ENCODE assay signal across 15 cellular contexts in the genomic region with DNA sequence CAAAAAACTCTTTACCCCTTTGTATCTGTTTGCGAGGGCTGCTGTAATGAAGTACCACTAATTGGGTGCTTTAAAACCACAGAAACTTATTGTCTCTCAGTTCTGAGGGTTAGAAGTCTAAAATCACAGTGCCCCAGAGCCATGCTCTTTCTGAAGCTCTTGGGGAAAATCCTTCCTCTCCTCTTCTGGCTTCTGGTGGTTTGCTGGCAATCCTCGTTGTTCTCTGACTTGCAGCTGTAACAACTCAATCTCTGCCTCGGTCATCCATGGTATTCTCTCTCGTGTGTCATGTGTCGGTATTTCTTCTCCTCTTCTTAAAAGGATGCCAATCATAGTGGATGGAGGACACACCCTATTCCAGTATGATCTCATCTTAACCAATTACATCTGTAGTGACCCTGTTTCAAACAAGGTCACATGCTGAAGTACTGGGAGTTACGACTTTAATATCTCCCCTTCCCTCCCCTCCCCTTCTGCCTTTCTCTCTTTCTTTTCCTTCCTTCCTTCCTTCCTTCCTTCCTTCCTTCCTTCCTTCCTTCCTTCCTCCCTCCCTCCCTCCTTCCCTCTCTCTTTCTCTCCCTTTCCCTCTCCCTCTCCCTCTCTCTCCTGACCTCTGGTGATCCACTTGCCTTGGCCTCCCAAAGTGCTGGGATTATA. TPM values are rescaled to one million over a fixed set of nuclear protein-coding genes. Genes with fewer than 3 reads are reported as not detected.
DNase-seq lines count a peak whose midpoint lies in the region; ATAC-seq and TF ChIP-seq lines count a peak whose summit lies in the region.
"Had no signal": no experiment of that assay in that cellular context is flagged by ENCODE, and none has a peak within 500 bp of the region (broad histone marks: within the 10 kb centered on the region; RNA-seq: fewer than 3 reads in every experiment).

No MANE protein-coding gene starts in this region.

- intact Hi-C loops in activated CD4-positive, alpha-beta T cell treated with anti-CD3 and anti-CD28 coated beads for 36 hours (cut with DNase I, micrococcal nuclease): no loop called here

- POLR2A ChIA-PET in activated CD4-positive, alpha-beta T cell treated with anti-CD3 and anti-CD28 coated beads for 36 hours (lab: Charles Lee): interaction anchor here (0.6 kb wide), 1 partner anchor 72 kb away, joined by 3 read pairs; no protein-coding TSS in a partner anchor

- peak overlapping the region; percentile 66 for H2AFZ ChIP-seq in fibroblast of lung (ENCODE audit: low read length)
- H2AFZ ChIP-seq: PC-9 had no signal

- no peak overlapping the region for H3K27ac Mint-ChIP-seq in T-helper 17 cell
- no peak overlapping the region for H3K27ac Mint-ChIP-seq in activated CD4-positive, alpha-beta T cell treated with anti-CD3 and anti-CD28 coated beads for 36 hours
- H3K27ac Mint-ChIP-seq: activated CD4-positive, alpha-beta T cell treated with anti-CD3 and anti-CD28 coated beads, Interleukin-2, amount 10 ng/mL, durations not matched to agents 7 days and 5 days had no signal

- ATAC-seq in GM21381 (IDR thresholded peaks at IDR 0.05; ENCODE audit: unreplicated experiment) (peak; percentile 66), HG03025 (IDR thresholded peaks at IDR 0.05; ENCODE audit: low FRiP score, unreplicated experiment) (peak; percentile 76), T-helper 17 cell (no peak)
- no peak for ATAC-seq in activated CD4-positive, alpha-beta T cell treated with anti-CD3 and anti-CD28 coated beads for 36 hours

- H3K4me1 ChIP-seq in fibroblast of lung (ENCODE audit: control insufficient read depth, extremely low read depth, insufficient read depth, low read length): peaks cover 3% of the 10 kb centered on the region
- H3K4me1 ChIP-seq: parathyroid adenoma had no signal

- in situ Hi-C loops in ACHN (cut with HindIII; ENCODE audit: low pct_ligation_motif_present, low pct_unique_long_range_greater_than_20kb, low sequenced_read_pairs): no loop called here

- no peak overlapping the region for H3K4me3 ChIP-seq in fibroblast of lung (replicated peaks in 1 of 4; ENCODE audit: control extremely low read depth in 1 of 4, insufficient read depth in 1 of 4, low read depth in 3 of 4, low read length in 4 of 4)
- H3K4me3 ChIP-seq: PC-9 had no signal

- no peaks in the 10 kb centered on the region for H3K27me3 ChIP-seq in fibroblast of lung (ENCODE audit: control insufficient read depth, insufficient read depth, low read length)

- DNase-seq in EH (ENCODE audit: low read depth) (peak; percentile 46), fibroblast of lung (ENCODE audit: low read depth in 2 of 2) (peak in 1 of 2 donors; percentile 49), T-helper 17 cell (no peak), ACHN (no peak), dedifferentiated amniotic fluid mesenchymal stem cell (ENCODE audit: extremely low spot score) (no peak)
- DNase-seq in activated CD4-positive, alpha-beta T cell treated with anti-CD3 and anti-CD28 coated beads for 36 hours: no peak
- DNase-seq: activated CD4-positive, alpha-beta T cell treated with anti-CD3 and anti-CD28 coated beads, Interleukin-2, amount 10 ng/mL, durations not matched to agents 7 days and 5 days; amygdala; dermis blood vessel endothelial cell; NCI-H1105 treated with DMSO at 0.1 percent for 48 hours; NCI-H446 treated with DMSO at 0.1 percent for 48 hours; PC-9 had no signal

- no peaks in the 10 kb centered on the region for H3K36me3 ChIP-seq in fibroblast of lung (ENCODE audit: control insufficient read depth, insufficient read depth, low read length)

- H3K27me3 Mint-ChIP-seq in T-helper 17 cell: no peaks in the 10 kb centered on the region
- H3K27me3 Mint-ChIP-seq in activated CD4-positive, alpha-beta T cell treated with anti-CD3 and anti-CD28 coated beads for 36 hours: no peaks in the 10 kb centered on the region
- H3K27me3 Mint-ChIP-seq: activated CD4-positive, alpha-beta T cell treated with anti-CD3 and anti-CD28 coated beads, Interleukin-2, amount 10 ng/mL, durations not matched to agents 7 days and 5 days had no signal

- no peak overlapping the region for H3K4me3 Mint-ChIP-seq in T-helper 17 cell
- H3K4me3 Mint-ChIP-seq in activated CD4-positive, alpha-beta T cell treated with anti-CD3 and anti-CD28 coated beads for 36 hours: no peak overlapping the region
- H3K4me3 Mint-ChIP-seq: activated CD4-positive, alpha-beta T cell treated with anti-CD3 and anti-CD28 coated beads, Interleukin-2, amount 10 ng/mL, durations not matched to agents 7 days and 5 days had no signal

- no peaks in the 10 kb centered on the region for H3K79me2 ChIP-seq in fibroblast of lung (ENCODE audit: control insufficient read depth, insufficient read depth, low read length)

- peak overlapping the region; percentile 17 for H3K4me2 ChIP-seq in fibroblast of lung (ENCODE audit: extremely low read depth, insufficient read depth, low read length)
- H3K4me2 ChIP-seq: PC-9 had no signal

- no peaks in the 10 kb centered on the region for H4K20me1 ChIP-seq in fibroblast of lung (ENCODE audit: control insufficient read depth, extremely low read depth, insufficient read depth, low read length)

- H3K9ac ChIP-seq in fibroblast of lung (ENCODE audit: insufficient read depth, low read length): no peak overlapping the region
- H3K9ac ChIP-seq: parathyroid adenoma had no signal

- H3K27ac ChIP-seq in fibroblast of lung (ENCODE audit: insufficient read depth, low read length): no peak overlapping the region
- H3K27ac ChIP-seq: parathyroid adenoma, PC-9 had no signal

- CTCF ChIA-PET in activated CD4-positive, alpha-beta T cell treated with anti-CD3 and anti-CD28 coated beads for 36 hours (lab: Charles Lee): interaction anchor here (0.6 kb wide), 1 partner anchor 431 kb away, joined by 4 read pairs; no protein-coding TSS in a partner anchor

- H3K4me1 Mint-ChIP-seq in T-helper 17 cell: no peaks in the 10 kb centered on the region
- no peaks in the 10 kb centered on the region for H3K4me1 Mint-ChIP-seq in activated CD4-positive, alpha-beta T cell treated with anti-CD3 and anti-CD28 coated beads for 36 hours
- H3K4me1 Mint-ChIP-seq: activated CD4-positive, alpha-beta T cell treated with anti-CD3 and anti-CD28 coated beads, Interleukin-2, amount 10 ng/mL, durations not matched to agents 7 days and 5 days had no signal

- no peak for TF ChIP-seq CTCF in fibroblast of lung (conservative IDR thresholded peaks at IDR 0.05 in 1 of 2, IDR thresholded peaks at IDR 0.05 in 1 of 2; ENCODE audit: low read depth in 1 of 2, low read length in 2 of 2)

- no peaks in the 10 kb centered on the region for H3K9me3 Mint-ChIP-seq in activated CD4-positive, alpha-beta T cell treated with anti-CD3 and anti-CD28 coated beads for 36 hours (ENCODE audit: low read depth)
- H3K9me3 Mint-ChIP-seq: activated CD4-positive, alpha-beta T cell treated with anti-CD3 and anti-CD28 coated beads, Interleukin-2, amount 10 ng/mL, durations not matched to agents 7 days and 5 days had no signal

- H3K9me3 ChIP-seq in fibroblast of lung (ENCODE audit: control insufficient read depth, insufficient read depth, low read depth, low read length): no peaks in the 10 kb centered on the region
- H3K9me3 ChIP-seq in T-helper 17 cell (ENCODE audit: control insufficient read depth, low read length, poor library complexity, severe bottlenecking): no peaks in the 10 kb centered on the region

- no peaks in the 10 kb centered on the region for H3K36me3 Mint-ChIP-seq in T-helper 17 cell (ENCODE audit: low read depth)
- no peaks in the 10 kb centered on the region for H3K36me3 Mint-ChIP-seq in activated CD4-positive, alpha-beta T cell treated with anti-CD3 and anti-CD28 coated beads for 36 hours (ENCODE audit: low read depth)

RNA-seq across cellular contexts. Expression of a gene that starts 6.5 kb away (rescaled TPM):
- total RNA-seq in fibroblast of lung (56.0 and 74.8 TPM in 2 replicates), T-helper 17 cell (10 to 100 TPM; 39.2 to 52.9 TPM)
- 87.6 and 98.4 TPM in 2 replicates for polyA plus RNA-seq in fibroblast of lung
- polyA plus RNA-seq in fibroblast of lung (2012): 58.4 and 60.7 TPM in 2 replicates
- 5.9 and 8.0 TPM in 2 replicates for polyA minus RNA-seq in fibroblast of lung (ENCODE audit: low replicate concordance)
- 10 to 100 TPM; 44.7 to 45.1 TPM for total RNA-seq in activated CD4-positive, alpha-beta T cell treated with anti-CD3 and anti-CD28 coated beads for 36 hours

Comparison
In these comparisons a context has a peak if more than half of its experiments do, and no peak if none do; other contexts are left out.
1. ATAC-seq: peak in GM21381 (single experiment) and HG03025 (single experiment); none in T-helper 17 cell (single experiment) and activated CD4-positive, alpha-beta T cell treated with anti-CD3 and anti-CD28 coated beads for 36 hours (single experiment).